Comparison of ENCODE assay signal across 30 cellular contexts in genomic region chr6:4575724-4576123, GRCh38.
A peak's percentile ranks its signal among the peaks of the same experiment; 100 is the strongest.
DNase-seq lines count a peak whose midpoint lies in the region; ATAC-seq and TF ChIP-seq lines count a peak whose summit lies in the region.
"Had no signal": no experiment of that assay in that cellular context is flagged by ENCODE, and none has a peak within 500 bp of the region (broad histone marks: within the 10 kb centered on the region; RNA-seq: fewer than 3 reads in every experiment).

No MANE protein-coding gene starts in this region.

- POLR2A ChIA-PET in OCI-LY7 (lab: Charles Lee), result no interaction called here

- no peaks in the 10 kb centered on the region for H4K20me1 ChIP-seq in OCI-LY7 (ENCODE audit: insufficient read depth, low read length)

- H3K27ac ChIP-seq in OCI-LY7 (ENCODE audit: low read depth, low read length, poor library complexity, severe bottlenecking), result no peak overlapping the region
- H3K27ac ChIP-seq: parathyroid adenoma, right atrium auricular region, RWPE1, SK-N-MC, spleen, tibial nerve had no signal

- BruUV-seq in OCI-LY7 (replicated peaks; lab: Mats Ljungman, UMichigan) (no TSS peak), Calu3 (replicated peaks; lab: Mats Ljungman, UMichigan) (no TSS peak)

- no peaks in the 10 kb centered on the region for H3K9me2 ChIP-seq in OCI-LY7 (ENCODE audit: insufficient read depth, low read length)

- H3K4me3 ChIP-seq in OCI-LY7 (ENCODE audit: low read depth, low read length, poor library complexity, severe bottlenecking), result no peak overlapping the region
- H3K4me3 ChIP-seq: MG63, right atrium auricular region, SK-N-MC, spleen, tibial nerve had no signal

- DNase-seq in EH (ENCODE audit: low read depth), result peak; percentile 51
- no peak for DNase-seq in HFFc6
- DNase-seq in chondrocyte (ENCODE audit: low spot score), result no peak
- DNase-seq in myocyte (ENCODE audit: low read depth), result peak; percentile 14
- DNase-seq in OCI-LY7 (ENCODE audit: low spot score), result no peak
- no peak for DNase-seq in Calu3
- DNase-seq: activated CD4-positive, alpha-beta memory T cell treated with anti-CD3 and anti-CD28 coated beads for 36 hours; activated CD8-positive, alpha-beta memory T cell treated with anti-CD3 and anti-CD28 coated beads, Interleukin-2, amount 50 U/mL, for 4 hours; caudate nucleus; CD8-positive, alpha-beta T cell; DMS153; kidney; MG63; midbrain; naive thymus-derived CD8-positive, alpha-beta T cell; NCI-H2081 treated with DMSO at 0.1 percent for 48 hours; NCI-H446 treated with DMSO at 0.1 percent for 48 hours; NCI-H82; spleen had no signal

- CTCF ChIA-PET in OCI-LY7 (lab: Charles Lee; ENCODE audit: unreplicated experiment), result no interaction called here
- CTCF ChIA-PET in Calu3 (lab: Charles Lee), result no interaction called here

- H3K4me3 Mint-ChIP-seq in HFFc6 (peak overlapping the region; percentile 4; the same call in 1 of the 2 replicates), chondrocyte (ENCODE audit: unreplicated experiment) (no peak overlapping the region), Calu3 (ENCODE audit: low read depth, unreplicated experiment) (no peak overlapping the region)
- H3K4me3 Mint-ChIP-seq: activated CD4-positive, alpha-beta memory T cell treated with anti-CD3 and anti-CD28 coated beads for 36 hours; activated naive CD4-positive, alpha-beta T cell treated with anti-CD3 and anti-CD28 coated beads, Interleukin-2, amount 50 U/mL, for 24 hours; activated T-helper 17 cell treated with anti-CD3 and anti-CD28 coated beads, Interleukin-2, amount 50 U/mL, for 72 hours; B cell; CD8-positive, alpha-beta T cell; naive thymus-derived CD8-positive, alpha-beta T cell; T-helper 1 cell treated with Interleukin-12 subunit alpha and Interleukin-12 subunit beta and Interleukin-4 antibody, amounts not matched to agents 30 μg/mL and 1 μg/mL, for 36 hours had no signal

- H3K36me3 Mint-ChIP-seq in HFFc6 (ENCODE audit: low read depth), result peaks cover 29% of the 10 kb centered on the region
- H3K36me3 Mint-ChIP-seq in chondrocyte (ENCODE audit: low read depth), result peaks cover 17% of the 10 kb centered on the region
- no peaks in the 10 kb centered on the region for H3K36me3 Mint-ChIP-seq in Calu3 (ENCODE audit: insufficient read depth, unreplicated experiment)
- H3K36me3 Mint-ChIP-seq: CD8-positive, alpha-beta T cell had no signal

- no peaks in the 10 kb centered on the region for H3K79me2 ChIP-seq in OCI-LY7 (ENCODE audit: insufficient read depth, low read depth, low read length)
- H3K79me2 ChIP-seq: parathyroid adenoma had no signal

- no peaks in the 10 kb centered on the region for H3K36me3 ChIP-seq in OCI-LY7 (ENCODE audit: insufficient read depth, low read length)
- H3K36me3 ChIP-seq: MG63, right atrium auricular region, spleen, tibial nerve had no signal

- H3K9me3 ChIP-seq in OCI-LY7 (ENCODE audit: low read length), result peaks cover 11% of the 10 kb centered on the region; the same call in 1 of the 2 replicates

- no peak overlapping the region for H3K4me2 ChIP-seq in OCI-LY7 (ENCODE audit: low read length)

- H3K4me1 ChIP-seq in OCI-LY7 (ENCODE audit: insufficient read depth, low read length, poor library complexity, severe bottlenecking), result no peaks in the 10 kb centered on the region
- H3K4me1 ChIP-seq: parathyroid adenoma, right atrium auricular region, spleen, tibial nerve had no signal

- H3K4me1 Mint-ChIP-seq in HFFc6 (ENCODE audit: low read depth) (peaks cover 35% of the 10 kb centered on the region), chondrocyte (ENCODE audit: low read depth) (peaks cover 37% of the 10 kb centered on the region), Calu3 (ENCODE audit: low read depth, unreplicated experiment) (no peaks in the 10 kb centered on the region)
- H3K4me1 Mint-ChIP-seq: activated naive CD4-positive, alpha-beta T cell treated with anti-CD3 and anti-CD28 coated beads, Interleukin-2, amount 50 U/mL, for 24 hours; activated T-helper 17 cell treated with anti-CD3 and anti-CD28 coated beads, Interleukin-2, amount 50 U/mL, for 72 hours; B cell; naive thymus-derived CD8-positive, alpha-beta T cell had no signal

- peaks cover 2% of the 10 kb centered on the region for H3K27me3 Mint-ChIP-seq in HFFc6 (ENCODE audit: insufficient read depth)
- H3K27me3 Mint-ChIP-seq in chondrocyte (ENCODE audit: low read depth), result no peaks in the 10 kb centered on the region
- H3K27me3 Mint-ChIP-seq in Calu3 (ENCODE audit: unreplicated experiment), result peaks cover 13% of the 10 kb centered on the region

- H3K27ac Mint-ChIP-seq in HFFc6 (peak overlapping the region; percentile 75), chondrocyte (ENCODE audit: unreplicated experiment) (peak overlapping the region; percentile 74), Calu3 (ENCODE audit: unreplicated experiment) (no peak overlapping the region)
- H3K27ac Mint-ChIP-seq: activated CD4-positive, alpha-beta memory T cell treated with anti-CD3 and anti-CD28 coated beads for 36 hours; activated naive CD4-positive, alpha-beta T cell treated with anti-CD3 and anti-CD28 coated beads, Interleukin-2, amount 50 U/mL, for 24 hours; activated T-helper 17 cell treated with anti-CD3 and anti-CD28 coated beads, Interleukin-2, amount 50 U/mL, for 72 hours; B cell; CD8-positive, alpha-beta T cell; naive thymus-derived CD8-positive, alpha-beta T cell; T-helper 1 cell treated with Interleukin-12 subunit alpha and Interleukin-12 subunit beta and Interleukin-4 antibody, amounts not matched to agents 30 μg/mL and 1 μg/mL, for 36 hours had no signal

- no peak overlapping the region for H2AFZ ChIP-seq in OCI-LY7 (ENCODE audit: low read length)
- H2AFZ ChIP-seq: parathyroid adenoma had no signal

- intact Hi-C loops in OCI-LY7 (cut with micrococcal nuclease; ENCODE audit: unreplicated experiment), result no loop called here
- intact Hi-C loops in Calu3 (cut with micrococcal nuclease; ENCODE audit: unreplicated experiment), result no loop called here

- peaks cover 13% of the 10 kb centered on the region for H3K9me3 Mint-ChIP-seq in HFFc6
- peaks cover 31% of the 10 kb centered on the region for H3K9me3 Mint-ChIP-seq in chondrocyte (ENCODE audit: low read depth)
- H3K9me3 Mint-ChIP-seq in Calu3 (ENCODE audit: low read depth, unreplicated experiment), result peaks cover 2% of the 10 kb centered on the region

- ATAC-seq in HG03108 (IDR thresholded peaks at IDR 0.05; ENCODE audit: unreplicated experiment) (no peak), HG02642 (IDR thresholded peaks at IDR 0.05; ENCODE audit: poor library complexity, unreplicated experiment) (no peak)
- ATAC-seq: activated T-helper 17 cell treated with anti-CD3 and anti-CD28 coated beads, Interleukin-2, amount 50 U/mL, for 72 hours; CD8-positive, alpha-beta T cell; naive thymus-derived CD8-positive, alpha-beta T cell had no signal

- TF ChIP-seq CTCF in HFFc6 (IDR thresholded peaks at IDR 0.05), result no peak
- no peak for TF ChIP-seq CTCF in chondrocyte (IDR thresholded peaks at IDR 0.05)
- TF ChIP-seq CTCF in OCI-LY7 (conservative IDR thresholded peaks at IDR 0.05; ENCODE audit: low read length), result no peak
- TF ChIP-seq CTCF in Calu3 (IDR thresholded peaks at IDR 0.05; ENCODE audit: unreplicated experiment), result no peak

Comparison
In these comparisons a context has a peak if more than half of its experiments do, and no peak if none do; other contexts are left out.
1. DNase-seq: peak in EH (single experiment) and myocyte (single experiment); none in HFFc6 (single experiment), chondrocyte (single experiment), OCI-LY7 (single experiment) and Calu3 (single experiment).